ENCODE assay signal across 30 cellular contexts in the genomic region with DNA sequence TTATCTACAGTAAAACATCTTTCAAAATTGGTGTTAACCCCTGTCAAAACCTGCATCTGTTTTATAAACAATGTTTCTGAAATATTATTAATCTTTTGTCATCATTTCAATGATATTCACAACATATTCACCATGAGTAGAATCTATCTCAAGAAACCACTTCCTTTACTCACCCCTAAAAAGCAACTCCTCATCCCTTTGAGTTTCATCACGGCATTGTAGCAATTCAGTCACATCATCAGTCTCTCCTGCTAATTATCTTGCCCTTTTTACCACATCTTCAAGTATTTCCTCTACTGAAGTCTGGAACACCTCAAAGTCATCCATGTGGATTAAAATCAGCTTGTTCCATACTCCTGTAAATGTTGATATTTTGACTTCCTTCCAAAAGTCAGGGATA.
"Had no signal": no experiment of that assay in that cellular context is flagged by ENCODE, and none has a peak within 500 bp of the region (broad histone marks: within the 10 kb centered on the region; RNA-seq: fewer than 3 reads in every experiment).

No MANE protein-coding gene starts in this region.

- H3K36me3 ChIP-seq: neutrophil, ovary, right lobe of liver, sigmoid colon, stomach, thoracic aorta, thyroid gland, transverse colon, upper lobe of right lung had no signal

- H3K4me1 Mint-ChIP-seq: naive thymus-derived CD8-positive, alpha-beta T cell; nephron progenitor cell; neural crest cell; stimulated activated effector memory CD8-positive, alpha-beta T cell treated with anti-CD3 and anti-CD28 coated beads, Interleukin-12 subunit alpha, Interleukin-12 subunit beta, amount 100 ng/mL, for 72 hours; stimulated activated naive B cell treated with anti-CD40 and anti-IgM and Interleukin-4, amounts not matched to agents 10 μg/mL and 1 μg/mL and 100 μg/mL, for 72 hours had no signal

- H3K27me3 ChIP-seq: neutrophil, ovary, right lobe of liver, sigmoid colon, stomach, thyroid gland, transverse colon, upper lobe of right lung, uterus had no signal

- H3K9ac ChIP-seq: parathyroid adenoma had no signal

- H3K79me2 ChIP-seq: parathyroid adenoma had no signal

- H3K27ac ChIP-seq: neutrophil, ovary, parathyroid adenoma, psoas muscle, right lobe of liver, sigmoid colon, stomach, thoracic aorta, thyroid gland, transverse colon, upper lobe of right lung, uterus had no signal

- H3K36me3 Mint-ChIP-seq: naive thymus-derived CD8-positive, alpha-beta T cell; stimulated activated effector memory CD8-positive, alpha-beta T cell treated with anti-CD3 and anti-CD28 coated beads, Interleukin-12 subunit alpha, Interleukin-12 subunit beta, amount 100 ng/mL, for 72 hours; stimulated activated naive B cell treated with anti-CD40 and anti-IgM and Interleukin-4, amounts not matched to agents 10 μg/mL and 1 μg/mL and 100 μg/mL, for 72 hours; type B pancreatic cell had no signal

- H3K4me3 Mint-ChIP-seq: naive thymus-derived CD8-positive, alpha-beta T cell; natural killer cell treated with Interleukin-12 subunit alpha and Interleukin-12 subunit beta and Interleukin-15 and Interleukin-18, amount 100 ng/mL, for 72 hours; nephron progenitor cell; neural crest cell; stimulated activated effector memory CD8-positive, alpha-beta T cell treated with anti-CD3 and anti-CD28 coated beads, Interleukin-12 subunit alpha, Interleukin-12 subunit beta, amount 100 ng/mL, for 72 hours; stimulated activated naive B cell treated with anti-CD40 and anti-IgM and Interleukin-4, amounts not matched to agents 10 μg/mL and 1 μg/mL and 100 μg/mL, for 72 hours; stimulated activated naive CD8-positive, alpha-beta T cell treated with anti-CD3 and anti-CD28 coated beads, Interleukin-15, Interleukin-2, amounts not matched to agents 100 ng/mL and 50 ng/mL, for 24 hours; type B pancreatic cell had no signal

- H3K9me3 Mint-ChIP-seq: nephron progenitor cell; neural crest cell; stimulated activated naive B cell treated with anti-CD40 and anti-IgM and Interleukin-4, amounts not matched to agents 10 μg/mL and 1 μg/mL and 100 μg/mL, for 72 hours; stimulated activated naive CD8-positive, alpha-beta T cell treated with anti-CD3 and anti-CD28 coated beads, Interleukin-15, Interleukin-2, amounts not matched to agents 100 ng/mL and 50 ng/mL, for 24 hours; type B pancreatic cell had no signal

- H3K4me1 ChIP-seq: parathyroid adenoma, psoas muscle, right lobe of liver, sigmoid colon, stomach, thyroid gland, transverse colon, upper lobe of right lung, uterus had no signal

- H3K9me3 ChIP-seq: neutrophil, ovary, psoas muscle, right lobe of liver, sigmoid colon, stomach, thoracic aorta, thyroid gland, transverse colon, upper lobe of right lung, uterus had no signal

- FAIRE-seq: small intestine had no signal

- DNase-seq: naive thymus-derived CD8-positive, alpha-beta T cell; nephron progenitor cell; nucleus accumbens; ovary; posterior cingulate gyrus; psoas muscle; right lobe of liver; sigmoid colon; small intestine; stimulated activated CD4-positive, alpha-beta T cell treated with anti-CD3 and anti-CD28 coated beads, Interleukin-15, amount 100 ng/mL, for 24 hours; stimulated activated CD4-positive, alpha-beta T cell treated with anti-CD3 and anti-CD28 coated beads, Interleukin-2, amount 100 ng/mL, for 24 hours; stimulated activated CD4-positive, alpha-beta T cell treated with anti-CD3 and anti-CD28 coated beads, Interleukin-2, amount 100 ng/mL, for 48 hours; stimulated activated CD4-positive, alpha-beta T cell treated with anti-CD3 and anti-CD28 coated beads, Interleukin-4, amount 100 ng/mL, for 24 hours; stimulated activated naive B cell treated with anti-CD40 and anti-IgM and Interleukin-4, amounts not matched to agents 10 μg/mL and 1 μg/mL and 100 μg/mL, for 72 hours; stimulated activated naive CD4-positive, alpha-beta T cell treated with Interleukin-2 at 50 U/mL for 16 hours; stomach; thyroid gland; transverse colon; upper lobe of right lung; uterus had no signal

- H3K27ac Mint-ChIP-seq: naive thymus-derived CD8-positive, alpha-beta T cell; natural killer cell treated with Interleukin-12 subunit alpha and Interleukin-12 subunit beta and Interleukin-15 and Interleukin-18, amount 100 ng/mL, for 72 hours; nephron progenitor cell; progenitor cell of endocrine pancreas; stimulated activated effector memory CD8-positive, alpha-beta T cell treated with anti-CD3 and anti-CD28 coated beads, Interleukin-12 subunit alpha, Interleukin-12 subunit beta, amount 100 ng/mL, for 72 hours; stimulated activated naive B cell treated with anti-CD40 and anti-IgM and Interleukin-4, amounts not matched to agents 10 μg/mL and 1 μg/mL and 100 μg/mL, for 72 hours; stimulated activated naive CD8-positive, alpha-beta T cell treated with anti-CD3 and anti-CD28 coated beads, Interleukin-15, Interleukin-2, amounts not matched to agents 100 ng/mL and 50 ng/mL, for 24 hours; type B pancreatic cell had no signal

- H2AFZ ChIP-seq: parathyroid adenoma had no signal

- ATAC-seq: naive thymus-derived CD8-positive, alpha-beta T cell; natural killer cell treated with Interleukin-12 subunit alpha and Interleukin-12 subunit beta and Interleukin-15 and Interleukin-18, amount 100 ng/mL, for 72 hours; psoas muscle; right cardiac atrium; right lobe of liver; stimulated activated effector memory CD8-positive, alpha-beta T cell treated with anti-CD3 and anti-CD28 coated beads, Interleukin-12 subunit alpha, Interleukin-12 subunit beta, amount 100 ng/mL, for 72 hours; stimulated activated naive B cell treated with anti-CD40 and anti-IgM and Interleukin-4, amounts not matched to agents 10 μg/mL and 1 μg/mL and 100 μg/mL, for 72 hours; upper lobe of right lung had no signal

- H3K4me3 ChIP-seq: ovary, psoas muscle, right lobe of liver, sigmoid colon, stomach, thoracic aorta, thyroid gland, transverse colon, upper lobe of right lung, uterus had no signal

- H3K27me3 Mint-ChIP-seq: naive thymus-derived CD8-positive, alpha-beta T cell; natural killer cell treated with Interleukin-12 subunit alpha and Interleukin-12 subunit beta and Interleukin-15 and Interleukin-18, amount 100 ng/mL, for 72 hours; progenitor cell of endocrine pancreas; stimulated activated naive B cell treated with anti-CD40 and anti-IgM and Interleukin-4, amounts not matched to agents 10 μg/mL and 1 μg/mL and 100 μg/mL, for 72 hours; stimulated activated naive CD8-positive, alpha-beta T cell treated with anti-CD3 and anti-CD28 coated beads, Interleukin-15, Interleukin-2, amounts not matched to agents 100 ng/mL and 50 ng/mL, for 24 hours; type B pancreatic cell had no signal
